Comparison of ENCODE assay signal across 26 cellular contexts in genomic region chr18:7579923-7580542, GRCh38. TPM values are rescaled to one million over a fixed set of nuclear protein-coding genes. Genes with fewer than 3 reads are reported as not detected.
DNase-seq lines count a peak whose midpoint lies in the region; ATAC-seq and TF ChIP-seq lines count a peak whose summit lies in the region.
"Had no signal": no experiment of that assay in that cellular context is flagged by ENCODE, and none has a peak within 500 bp of the region (broad histone marks: within the 10 kb centered on the region; RNA-seq: fewer than 3 reads in every experiment).

No MANE protein-coding gene starts in this region.

- CTCF ChIA-PET in A673 (lab: Charles Lee) = no interaction called here

- no peak overlapping the region for H2AFZ ChIP-seq in neural cell (ENCODE audit: low read depth, low read length)
- H2AFZ ChIP-seq: GM23338, PC-9 had no signal

- H3K27ac ChIP-seq in caudate nucleus (ENCODE audit: low read depth, low read length) (peak overlapping the region; percentile 77), neural cell (ENCODE audit: low read length) (no peak overlapping the region), A673 (ENCODE audit: low read depth, low read length, poor library complexity, severe bottlenecking) (no peak overlapping the region)
- H3K27ac ChIP-seq: BLaER1 treated with 17β-estradiol and CSF1 and Interleukin-3, amounts not matched to agents 10 nM and 100 nM; PC-9 had no signal

- POLR2A ChIA-PET in A673 (lab: Charles Lee; ENCODE audit: low non-redundant PET) = interaction anchor here (0.6 kb wide), 1 partner anchor 1584 kb away, joined by 3 read pairs; no protein-coding TSS in a partner anchor

- no peaks in the 10 kb centered on the region for H4K20me1 ChIP-seq in neural cell (ENCODE audit: insufficient read depth)
- H4K20me1 ChIP-seq: BLaER1 treated with 17β-estradiol and CSF1 and Interleukin-3, amounts not matched to agents 10 nM and 100 nM had no signal

- no peaks in the 10 kb centered on the region for H3K9me2 ChIP-seq in neural cell (ENCODE audit: insufficient read depth, low read length)

- BruUV-seq in A673 (replicated peaks; lab: Mats Ljungman, UMichigan) = no TSS peak

- no peaks in the 10 kb centered on the region for H3F3A ChIP-seq in neural cell (ENCODE audit: insufficient read depth, low read length, poor library complexity, severe bottlenecking)

- TF ChIP-seq CTCF in neural cell (IDR thresholded peaks at IDR 0.05; ENCODE audit: poor library complexity, severe bottlenecking) = no peak
- TF ChIP-seq CTCF in A673 (conservative IDR thresholded peaks at IDR 0.05; ENCODE audit: low read depth, low read length) = no peak
- no peak for TF ChIP-seq CTCF in BE2C (IDR thresholded peaks at IDR 0.05; ENCODE audit: low read depth, low read length)

- DNase-seq in Right ventricle myocardium superior (no peak), cardiac septum (ENCODE audit: low spot score) (no peak), caudate nucleus (lab: John Stamatoyannopoulos, UW) (peak in 1 of 61 donors; percentile 51), A673 (ENCODE audit: low spot score) (no peak), BE2C (no peak)
- DNase-seq: 8988T; CD4-positive, alpha-beta T cell; DMS53; MG63; NCI-H1048; NCI-H1417; NCI-H1694; NCI-H2029 treated with DMSO at 0.1 percent for 48 hours; NCI-H2227 treated with DMSO at 0.1 percent for 48 hours; NCI-H526 treated with DMSO at 0.1 percent for 48 hours; PC-9; SHP77 had no signal

- H3K4me1 ChIP-seq in A673 (ENCODE audit: insufficient read depth, low read length, poor library complexity, severe bottlenecking) = no peaks in the 10 kb centered on the region
- H3K4me1 ChIP-seq in BE2C = no peaks in the 10 kb centered on the region
- H3K4me1 ChIP-seq: HAP-1 had no signal

- no peaks in the 10 kb centered on the region for H3K36me3 ChIP-seq in neural cell (ENCODE audit: insufficient read depth, low read length)
- H3K36me3 ChIP-seq in A673 (ENCODE audit: insufficient read depth, low read length, poor library complexity, severe bottlenecking) = no peaks in the 10 kb centered on the region
- H3K36me3 ChIP-seq in BE2C = no peaks in the 10 kb centered on the region
- H3K36me3 ChIP-seq: BLaER1 treated with 17β-estradiol and CSF1 and Interleukin-3, amounts not matched to agents 10 nM and 100 nM; HAP-1; MG63 had no signal

- TF ChIP-seq EP300 in neural cell (conservative IDR thresholded peaks at IDR 0.05; ENCODE audit: poor library complexity, severe bottlenecking) = peak; percentile 93

- no peak overlapping the region for H3K9ac ChIP-seq in neural cell (ENCODE audit: low read length)
- H3K9ac ChIP-seq: BLaER1 treated with 17β-estradiol and CSF1 and Interleukin-3, amounts not matched to agents 10 nM and 100 nM had no signal

- TF ChIP-seq RAD21 in neural cell (conservative IDR thresholded peaks at IDR 0.05) = no peak

- H3K9me3 ChIP-seq in neural cell (ENCODE audit: low read length) = no peaks in the 10 kb centered on the region
- peaks cover 27% of the 10 kb centered on the region for H3K9me3 ChIP-seq in A673 (ENCODE audit: low read depth, low read length, poor library complexity, severe bottlenecking)
- H3K9me3 ChIP-seq in BE2C = no peaks in the 10 kb centered on the region
- H3K9me3 ChIP-seq: BLaER1 treated with 17β-estradiol and CSF1 and Interleukin-3, amounts not matched to agents 10 nM and 100 nM; HAP-1; MG63 had no signal

- peaks cover 21% of the 10 kb centered on the region for H3K79me2 ChIP-seq in neural cell (replicated peaks; ENCODE audit: insufficient read depth, low read length)

- ATAC-seq in Right ventricle myocardium superior (ENCODE audit: poor library complexity) (peak; percentile 78), GM19452 (IDR thresholded peaks at IDR 0.05; ENCODE audit: unreplicated experiment) (no peak), HG02981 (IDR thresholded peaks at IDR 0.05; ENCODE audit: unreplicated experiment) (no peak)
- ATAC-seq: GM23338, HepG2, K562 had no signal

- H3K27me3 ChIP-seq in neural cell (ENCODE audit: insufficient read depth, low read depth, low read length) = no peaks in the 10 kb centered on the region
- no peaks in the 10 kb centered on the region for H3K27me3 ChIP-seq in A673 (replicated peaks; ENCODE audit: insufficient read depth, low read depth, low read length, poor library complexity)
- no peaks in the 10 kb centered on the region for H3K27me3 ChIP-seq in BE2C
- H3K27me3 ChIP-seq: BLaER1 treated with 17β-estradiol and CSF1 and Interleukin-3, amounts not matched to agents 10 nM and 100 nM; MG63 had no signal

- peak overlapping the region; percentile 13 for H3K4me3 ChIP-seq in neural cell (ENCODE audit: low read length)
- no peak overlapping the region for H3K4me3 ChIP-seq in A673 (ENCODE audit: low read depth, low read length, poor library complexity, severe bottlenecking)
- no peak overlapping the region for H3K4me3 ChIP-seq in BE2C (ENCODE audit: low read depth, low read length)
- H3K4me3 ChIP-seq: BLaER1 treated with 17β-estradiol and CSF1 and Interleukin-3, amounts not matched to agents 10 nM and 100 nM; GM23338; HAP-1; K562; MG63; PC-9 had no signal

- intact Hi-C loops in Right ventricle myocardium superior (cut with DNase I) = loop anchor here (10.0 kb wide), 1 partner anchor 165 kb away; no protein-coding TSS in a partner anchor
- intact Hi-C loops in cardiac septum (cut with DNase I) = no loop called here
- intact Hi-C loops in A673 (cut with micrococcal nuclease; ENCODE audit: unreplicated experiment) = no loop called here

- H3K4me2 ChIP-seq in neural cell (ENCODE audit: low read length) = no peak overlapping the region
- H3K4me2 ChIP-seq: GM23338, PC-9 had no signal

TF ChIP-seq in neural cell, 6 proteins besides CTCF, POLR2A, EP300 and RAD21:
- TF ChIP-seq MXI1 (conservative IDR thresholded peaks at IDR 0.05; ENCODE audit: poor library complexity, severe bottlenecking) = no peak
- peak; percentile 47 for TF ChIP-seq POLR2AphosphoS5 (IDR thresholded peaks at IDR 0.05)
TF ChIP-seq in neural cell: peak in this region for 1.

RNA-seq across cellular contexts. Expression of gene PTPRM, which starts 12.9 kb away (rescaled TPM):
- 101 TPM for total RNA-seq in Right ventricle myocardium superior
- total RNA-seq in cardiac septum = 132 TPM
- 114 and 126 TPM in 2 replicates for polyA plus RNA-seq in neural cell
- 210 and 235 TPM in 2 replicates for polyA minus RNA-seq in neural cell
- total RNA-seq in A673 (2021) = not detected in 2 replicates
- polyA plus RNA-seq in BE2C (2012; ENCODE audit: insufficient read depth, insufficient read length, low read depth) = 0.32 TPM
- total RNA-seq: G401 had no signal

Comparison
In these comparisons a context has a peak if more than half of its experiments do, and no peak if none do; other contexts are left out.
1. RNA of gene PTPRM, which starts 12.9 kb away (total RNA-seq): 132 TPM in cardiac septum (single experiment) and 101 TPM in Right ventricle myocardium superior (single experiment); not detected in A673; every median in the first group is over 10 times any median in the second.